Comparison of ENCODE assay signal across 36 cellular contexts in genomic region chr21:16650984-16651383, GRCh38.
A peak's percentile ranks its signal among the peaks of the same experiment; 100 is the strongest.
DNase-seq lines count a peak whose midpoint lies in the region; ATAC-seq, FAIRE-seq and TF ChIP-seq lines count a peak whose summit lies in the region.
"Had no signal": no experiment of that assay in that cellular context is flagged by ENCODE, and none has a peak within 500 bp of the region (broad histone marks: within the 10 kb centered on the region; RNA-seq: fewer than 3 reads in every experiment).

No MANE protein-coding gene starts in this region.

- no peak for TF ChIP-seq EP300 in HepG2 (IDR thresholded peaks at IDR 0.05; ENCODE audit: low read depth in 2 of 2, low read length in 2 of 2)
- TF ChIP-seq EP300 in HepG2 (CRISPR knock-in tag; IDR thresholded peaks at IDR 0.05; ENCODE audit: borderline replicate concordance), result no peak

- H4K20me1 ChIP-seq in HepG2 (ENCODE audit: insufficient read depth, low read length) (no peaks in the 10 kb centered on the region), GM23248 (ENCODE audit: insufficient read depth) (no peaks in the 10 kb centered on the region)
- H4K20me1 ChIP-seq: BLaER1; BLaER1 treated with 17β-estradiol and CSF1 and Interleukin-3, amounts not matched to agents 10 nM and 100 nM had no signal

- no peaks in the 10 kb centered on the region for H3K36me3 Mint-ChIP-seq in activated T-helper 17 cell treated with anti-CD3 and anti-CD28 coated beads, Interleukin-2, amount 50 U/mL, for 72 hours (ENCODE audit: low read depth)
- H3K36me3 Mint-ChIP-seq: CD14-positive monocyte; CD4-positive, alpha-beta memory T cell; CD4-positive, CD25-positive, alpha-beta regulatory T cell; CD8-positive, alpha-beta memory T cell; CD8-positive, alpha-beta T cell had no signal

- H3K27me3 ChIP-seq in liver (ENCODE audit: control insufficient read depth in 4 of 4, insufficient read depth in 4 of 4, low read length in 3 of 4), result no peaks in the 10 kb centered on the region
- no peaks in the 10 kb centered on the region for H3K27me3 ChIP-seq in HepG2 (ENCODE audit: control insufficient read depth in 1 of 2, insufficient read depth in 2 of 2, low read length in 2 of 2)
- H3K27me3 ChIP-seq in right lobe of liver, result no peaks in the 10 kb centered on the region
- H3K27me3 ChIP-seq in GM23248 (replicated peaks; ENCODE audit: insufficient read depth), result no peaks in the 10 kb centered on the region
- H3K27me3 ChIP-seq: BE2C; BLaER1; BLaER1 treated with 17β-estradiol and CSF1 and Interleukin-3, amounts not matched to agents 10 nM and 100 nM had no signal

- H3K9me3 Mint-ChIP-seq in activated T-helper 17 cell treated with anti-CD3 and anti-CD28 coated beads, Interleukin-2, amount 50 U/mL, for 72 hours, result no peaks in the 10 kb centered on the region

- FAIRE-seq in HepG2 (lab: Jason Lieb, UNC), result no peak
- FAIRE-seq: A204.1, A549, D721Med had no signal

- no peaks in the 10 kb centered on the region for H3K79me2 ChIP-seq in HepG2 (ENCODE audit: insufficient read depth, low read length)
- H3K79me2 ChIP-seq in GM23248 (ENCODE audit: insufficient read depth), result no peaks in the 10 kb centered on the region

- POLR2A ChIA-PET in HepG2 (lab: Yijun Ruan, JAX), result no interaction called here

- CTCF ChIA-PET in HepG2 (lab: Yijun Ruan, JAX; ENCODE audit: low intra/inter-chr PET ratio, low total read pairs), result no interaction called here

- 45% methylated on average over 4 of the region's 4 CpGs for WGBS in liver
- WGBS in HepG2 (ENCODE audit: low lambda C conversion rate), result 15% methylated on average over 3 of the region's 4 CpGs
- WGBS in right lobe of liver (ENCODE audit: insufficient coverage, low coverage, low lambda C conversion rate, missing lambda C conversion rate), result 51% methylated on average over 4 of the region's 4 CpGs
- WGBS in GM23248 (ENCODE audit: low coverage in 1 of 2, low lambda C conversion rate in 2 of 2, missing lambda C conversion rate in 2 of 2), 2 experiments, result 19 to 25% methylated on average over 4 of the region's 4 CpGs

- no peak overlapping the region for H3K4me3 ChIP-seq in liver (ENCODE audit: low read depth in 1 of 3, low read length in 3 of 3)
- H3K4me3 ChIP-seq in HepG2 (replicated peaks in 1 of 3; ENCODE audit: insufficient read depth in 1 of 3, low read depth in 2 of 3, low read length in 3 of 3), result no peak overlapping the region
- no peak overlapping the region for H3K4me3 ChIP-seq in right lobe of liver
- H3K4me3 ChIP-seq in GM23248, result no peak overlapping the region
- H3K4me3 ChIP-seq: A549; BLaER1; BLaER1 treated with 17β-estradiol and CSF1 and Interleukin-3, amounts not matched to agents 10 nM and 100 nM had no signal

- H3K9ac ChIP-seq in liver (ENCODE audit: low read depth in 1 of 2, low read length in 2 of 2) (no peak overlapping the region), HepG2 (ENCODE audit: insufficient read depth, low read depth, low read length) (no peak overlapping the region), GM23248 (no peak overlapping the region)
- H3K9ac ChIP-seq: BLaER1; BLaER1 treated with 17β-estradiol and CSF1 and Interleukin-3, amounts not matched to agents 10 nM and 100 nM had no signal

- in situ Hi-C loops in HepG2 (cut with HindIII; ENCODE audit: extremely low pct_ligation_motif_present, low pct_unique_long_range_greater_than_20kb), result no loop called here
- in situ Hi-C loops in GM23248 (cut with MboI), result no loop called here

- H3K27ac Mint-ChIP-seq in activated T-helper 17 cell treated with anti-CD3 and anti-CD28 coated beads, Interleukin-2, amount 50 U/mL, for 72 hours, result no peak overlapping the region
- H3K27ac Mint-ChIP-seq: B cell; CD14-positive monocyte; CD4-positive, alpha-beta memory T cell; CD4-positive, alpha-beta T cell; CD4-positive, CD25-positive, alpha-beta regulatory T cell; CD8-positive, alpha-beta memory T cell; CD8-positive, alpha-beta T cell had no signal

- no peaks in the 10 kb centered on the region for H3K4me1 Mint-ChIP-seq in activated T-helper 17 cell treated with anti-CD3 and anti-CD28 coated beads, Interleukin-2, amount 50 U/mL, for 72 hours
- H3K4me1 Mint-ChIP-seq: B cell; CD14-positive monocyte; CD4-positive, alpha-beta memory T cell; CD4-positive, CD25-positive, alpha-beta regulatory T cell; CD8-positive, alpha-beta memory T cell had no signal

- H3K4me2 ChIP-seq in HepG2 (ENCODE audit: low read depth, low read length) (no peak overlapping the region), GM23248 (ENCODE audit: unreplicated experiment) (no peak overlapping the region)
- H3K4me2 ChIP-seq: A549; BLaER1; BLaER1 treated with 17β-estradiol and CSF1 and Interleukin-3, amounts not matched to agents 10 nM and 100 nM had no signal

- TF ChIP-seq RAD21 in liver (IDR thresholded peaks at IDR 0.05), result no peak
- TF ChIP-seq RAD21 in HepG2 (CRISPR knock-in tag; IDR thresholded peaks at IDR 0.05), result no peak

- H3K9me3 ChIP-seq in liver (ENCODE audit: control insufficient read depth in 4 of 4, low read length in 3 of 4), result no peaks in the 10 kb centered on the region
- H3K9me3 ChIP-seq in HepG2 (ENCODE audit: low read length), result no peaks in the 10 kb centered on the region
- peaks cover 0 to 5% (median 0%) of the 10 kb centered on the region in 4 donors for H3K9me3 ChIP-seq in right lobe of liver
- no peaks in the 10 kb centered on the region for H3K9me3 ChIP-seq in GM23248 (ENCODE audit: low read depth)
- H3K9me3 ChIP-seq: A549; BE2C; BLaER1; BLaER1 treated with 17β-estradiol and CSF1 and Interleukin-3, amounts not matched to agents 10 nM and 100 nM; Caco-2 had no signal

- no peak for DNase-seq in HepG2 (ENCODE audit: low spot score)
- no peak for DNase-seq in caudate nucleus (lab: John Stamatoyannopoulos, UW)
- no peak for DNase-seq in left lobe of liver (ENCODE audit: low spot score)
- DNase-seq in right lobe of liver, result no peak
- no peak for DNase-seq in GM23248
- DNase-seq in activated gamma-delta T cell (lab: John Stamatoyannopoulos, UW), result no peak
- DNase-seq: ACHN; AML-193; BE2C; C1 segment of cervical spinal cord; Caco-2; Calu3; CD4-positive, alpha-beta memory T cell; CD4-positive, alpha-beta T cell; CD4-positive, CD25-positive, alpha-beta regulatory T cell; CD8-positive, alpha-beta memory T cell; CD8-positive, alpha-beta T cell; COR-L47; DMS 273 treated with DMSO at 0.1 percent for 48 hours; DMS153; DMS53; DMS79; DMS79 treated with DMSO at 0.1 percent for 48 hours; DND-41; EL had no signal

- no peaks in the 10 kb centered on the region for H3K36me3 ChIP-seq in liver (ENCODE audit: control insufficient read depth in 4 of 4, insufficient read depth in 3 of 4, low read depth in 1 of 4, low read length in 3 of 4)
- no peaks in the 10 kb centered on the region for H3K36me3 ChIP-seq in HepG2 (replicated peaks in 1 of 2; ENCODE audit: control insufficient read depth in 1 of 2, insufficient read depth in 2 of 2, low read length in 2 of 2)
- H3K36me3 ChIP-seq in right lobe of liver, result no peaks in the 10 kb centered on the region
- H3K36me3 ChIP-seq in GM23248 (ENCODE audit: low read depth), result no peaks in the 10 kb centered on the region
- H3K36me3 ChIP-seq: BE2C; BLaER1; BLaER1 treated with 17β-estradiol and CSF1 and Interleukin-3, amounts not matched to agents 10 nM and 100 nM had no signal

- H3K9me2 ChIP-seq in GM23248 (ENCODE audit: insufficient read depth), result no peaks in the 10 kb centered on the region; the same call in 1 of the 2 replicates

- intact Hi-C loops in HepG2 (cut with micrococcal nuclease; ENCODE audit: unreplicated experiment) (no loop called here), right lobe of liver (cut with DNase I) (no loop called here)

- H3K4me1 ChIP-seq in liver (ENCODE audit: control insufficient read depth in 4 of 4, insufficient read depth in 4 of 4, low read length in 3 of 4) (no peaks in the 10 kb centered on the region), HepG2 (ENCODE audit: insufficient read depth, low read length) (no peaks in the 10 kb centered on the region), right lobe of liver (no peaks in the 10 kb centered on the region), GM23248 (ENCODE audit: insufficient read depth) (peaks cover 10% of the 10 kb centered on the region; the same call in 1 of the 2 replicates)
- H3K4me1 ChIP-seq: A549; BE2C; BLaER1; BLaER1 treated with 17β-estradiol and CSF1 and Interleukin-3, amounts not matched to agents 10 nM and 100 nM; Caco-2 had no signal

- H2AFZ ChIP-seq in HepG2 (ENCODE audit: low read length) (no peak overlapping the region), GM23248 (no peak overlapping the region)

- no peak overlapping the region for H3K27ac ChIP-seq in liver (ENCODE audit: low read depth in 1 of 2, low read length in 2 of 2)
- no peak overlapping the region for H3K27ac ChIP-seq in HepG2 (ENCODE audit: extremely low read length, insufficient read depth, low read length)
- H3K27ac ChIP-seq in caudate nucleus (ENCODE audit: low read depth, low read length), result peak overlapping the region; percentile 69
- H3K27ac ChIP-seq in right lobe of liver, result no peak overlapping the region
- no peak overlapping the region for H3K27ac ChIP-seq in GM23248
- H3K27ac ChIP-seq: 22Rv1; A549; BLaER1; BLaER1 treated with 17β-estradiol and CSF1 and Interleukin-3, amounts not matched to agents 10 nM and 100 nM; C4-2B had no signal

- H3F3A ChIP-seq in GM23248 (ENCODE audit: insufficient read depth), result peaks cover 6% of the 10 kb centered on the region; the same call in 1 of the 2 replicates

- ATAC-seq in HepG2 (no peak), left lobe of liver (peak; percentile 75), right lobe of liver (peak; percentile 44 to 63 (median 54))
- ATAC-seq in activated T-helper 17 cell treated with anti-CD3 and anti-CD28 coated beads, Interleukin-2, amount 50 U/mL, for 72 hours (replicated peaks), result no peak
- ATAC-seq: A549; CD8-positive, alpha-beta T cell had no signal

- TF ChIP-seq POLR2A in HepG2 (IDR thresholded peaks at IDR 0.05; ENCODE audit: insufficient read depth in 1 of 2, low read depth in 2 of 2, low read length in 2 of 2) (no peak), right lobe of liver (IDR thresholded peaks at IDR 0.05) (no peak)

- no TSS peak for BruUV-seq in HepG2 (replicated peaks; lab: Mats Ljungman, UMichigan)

- TF ChIP-seq CTCF in liver (IDR thresholded peaks at IDR 0.05; ENCODE audit: low read depth, low read length, missing input control), result no peak
- no peak for TF ChIP-seq CTCF in HepG2 (CRISPR knock-in tag; IDR thresholded peaks at IDR 0.05)
- no peak for TF ChIP-seq CTCF in right lobe of liver (IDR thresholded peaks at IDR 0.05)

- H3K4me3 Mint-ChIP-seq in activated T-helper 17 cell treated with anti-CD3 and anti-CD28 coated beads, Interleukin-2, amount 50 U/mL, for 72 hours, result no peak overlapping the region
- H3K4me3 Mint-ChIP-seq: B cell; CD14-positive monocyte; CD4-positive, alpha-beta memory T cell; CD4-positive, alpha-beta T cell; CD4-positive, CD25-positive, alpha-beta regulatory T cell; CD8-positive, alpha-beta memory T cell; CD8-positive, alpha-beta T cell had no signal

- no peaks in the 10 kb centered on the region for H3K27me3 Mint-ChIP-seq in activated T-helper 17 cell treated with anti-CD3 and anti-CD28 coated beads, Interleukin-2, amount 50 U/mL, for 72 hours
- H3K27me3 Mint-ChIP-seq: B cell; CD4-positive, alpha-beta memory T cell; CD4-positive, alpha-beta T cell; CD4-positive, CD25-positive, alpha-beta regulatory T cell; CD8-positive, alpha-beta memory T cell had no signal

TF ChIP-seq in liver, 16 proteins besides CTCF, POLR2A, EP300 and RAD21:
- TF ChIP-seq SP1 (IDR thresholded peaks at IDR 0.05) (no peak), FOXA2 (IDR thresholded peaks at IDR 0.05) (peak; percentile 26)

TF ChIP-seq in HepG2, 621 proteins besides CTCF, POLR2A, EP300 and RAD21 (continues in another document):
- no peak for TF ChIP-seq ZNF773 (CRISPR knock-in tag; IDR thresholded peaks at IDR 0.05; ENCODE audit: borderline replicate concordance)

Comparison
In these comparisons a context has a peak if more than half of its experiments do, and no peak if none do; other contexts are left out.
1. ATAC-seq: peak in left lobe of liver (single experiment) and right lobe of liver (4 of 4); none in HepG2 (single experiment) and activated T-helper 17 cell treated with anti-CD3 and anti-CD28 coated beads, Interleukin-2, amount 50 U/mL, for 72 hours (single experiment).